18 cellular contexts compared by ENCODE assay signal in the genomic region with DNA sequence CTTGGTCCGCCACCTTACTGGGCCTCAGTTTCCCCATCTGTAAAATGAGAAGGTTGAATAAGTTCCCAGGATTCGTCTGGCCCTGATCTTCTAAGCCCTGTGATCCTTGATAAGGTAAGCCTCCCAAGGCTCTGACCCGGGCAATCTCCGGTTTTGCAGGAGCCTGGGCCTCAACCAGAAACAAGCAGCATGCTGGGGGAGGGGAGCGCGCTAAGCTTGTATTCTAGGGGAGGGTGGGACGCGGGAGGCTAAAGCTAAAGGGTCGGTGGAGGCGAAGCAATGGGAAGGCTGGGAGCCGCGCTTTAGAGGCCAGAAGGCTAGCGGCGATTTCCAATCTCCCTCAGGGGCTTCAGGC. TPM values are rescaled to one million over a fixed set of nuclear protein-coding genes. Genes with fewer than 3 reads are reported as not detected.
A peak's percentile ranks its signal among the peaks of the same experiment; 100 is the strongest.
DNase-seq lines count a peak whose midpoint lies in the region; ATAC-seq, FAIRE-seq and TF ChIP-seq lines count a peak whose summit lies in the region.
"Had no signal": no experiment of that assay in that cellular context is flagged by ENCODE, and none has a peak within 500 bp of the region (broad histone marks: within the 10 kb centered on the region; RNA-seq: fewer than 3 reads in every experiment).

No MANE protein-coding gene starts in this region.

- WGBS in H1 (ENCODE audit: extremely low coverage in 1 of 2, insufficient coverage in 1 of 2, insufficient read length in 1 of 2, insufficient replicate concordance in 2 of 2, low coverage in 1 of 2, low lambda C conversion rate in 2 of 2, missing lambda C conversion rate in 1 of 2), 2 experiments, result 23% methylated on average over 8 of the region's 14 CpGs; no CpG with 5 or more reads in 1 of the 2 experiments
- WGBS in tibial nerve, 2 donors, result 14 to 18% methylated on average over 14 of the region's 14 CpGs

- H4K8ac ChIP-seq in H1 (ENCODE audit: extremely low read depth, insufficient read depth, low read length), result no peak overlapping the region

- H3K9me3 ChIP-seq in cardiac muscle cell (ENCODE audit: low read depth) (no peaks in the 10 kb centered on the region), H1 (ENCODE audit: insufficient read depth in 2 of 2, low read depth in 1 of 2, low read length in 1 of 2) (no peaks in the 10 kb centered on the region), tibial nerve (no peaks in the 10 kb centered on the region)

- CTCF ChIA-PET in H1 (lab: Charles Lee; ENCODE audit: partially characterized antibody), result interaction anchor here (0.8 to 19.5 kb wide), 7 partner anchors 12 to 61 kb away, joined by 3 to 363 read pairs (median 5); no protein-coding TSS in a partner anchor

- H3K4me3 ChIP-seq in cardiac muscle cell (peak overlapping the region; percentile 54), H1 (ENCODE audit: extremely low read depth in 1 of 4, insufficient read depth in 2 of 4, low read depth in 3 of 4, low read length in 4 of 4) (peak overlapping the region; percentile 73 to 97 (median 78)), tibial nerve (peak overlapping the region in 3 of 4 donors; percentile 23 to 60 (median 33))

- H3K36me3 ChIP-seq in cardiac muscle cell (no peaks in the 10 kb centered on the region), H1 (ENCODE audit: control insufficient read depth in 2 of 4, insufficient read depth in 4 of 4, low read length in 3 of 4) (no peaks in the 10 kb centered on the region), tibial nerve (no peaks in the 10 kb centered on the region)

- intact Hi-C loops in Right ventricle myocardium inferior (cut with DNase I), result no loop called here

- peaks cover 4% of the 10 kb centered on the region for H3K4me1 Mint-ChIP-seq in mesothelial cell of epicardium
- H3K4me1 Mint-ChIP-seq: central memory CD8-positive, alpha-beta T cell had no signal

- no peak for TF ChIP-seq POLR2A in H1 (IDR thresholded peaks at IDR 0.05; ENCODE audit: control extremely low read depth in 1 of 2, low read depth in 2 of 2, low read length in 2 of 2)
- no peak for TF ChIP-seq POLR2A in tibial nerve (IDR thresholded peaks at IDR 0.05)
- no peak for TF ChIP-seq POLR2A in GM12892 (IDR thresholded peaks at IDR 0.05; ENCODE audit: low read depth, low read length)

- 0 out of 2 replicates have a peak overlapping the region, but pooled peaks have one; percentile 50 for H2AFZ ChIP-seq in H1 (ENCODE audit: low read length)
- H2AFZ ChIP-seq: parathyroid adenoma had no signal

- no peaks in the 10 kb centered on the region for H3K79me1 ChIP-seq in H1 (ENCODE audit: low read depth, low read length)

- ATAC-seq in Right ventricle myocardium inferior, result no peak

- TF ChIP-seq CTCF in cardiac muscle cell (IDR thresholded peaks at IDR 0.05; ENCODE audit: low read depth, low read length), result no peak
- TF ChIP-seq CTCF in H1 (IDR thresholded peaks at IDR 0.05; ENCODE audit: control extremely low read depth in 1 of 3, insufficient read depth in 1 of 3, low read depth in 1 of 3, low read length in 3 of 3), result no peak
- TF ChIP-seq CTCF in mesothelial cell of epicardium (IDR thresholded peaks at IDR 0.05; ENCODE audit: unreplicated experiment), result no peak
- TF ChIP-seq CTCF in tibial nerve (IDR thresholded peaks at IDR 0.05), result no peak

- H3K56ac ChIP-seq in H1 (replicated peaks; ENCODE audit: insufficient read length, low read depth, low read length), result no peak overlapping the region

- H2BK12ac ChIP-seq in H1 (ENCODE audit: low read depth, low read length), result no peak overlapping the region

- H3K36me3 Mint-ChIP-seq in mesothelial cell of epicardium, result no peaks in the 10 kb centered on the region
- H3K36me3 Mint-ChIP-seq: activated CD4-positive, alpha-beta memory T cell treated with anti-CD3 and anti-CD28 coated beads for 36 hours had no signal

- no peaks in the 10 kb centered on the region for H3K79me2 ChIP-seq in H1 (ENCODE audit: control insufficient read depth in 1 of 2, insufficient read depth in 2 of 2, low read length in 2 of 2)
- H3K79me2 ChIP-seq: parathyroid adenoma had no signal

- TF ChIP-seq EP300 in H1 (IDR thresholded peaks at IDR 0.05; ENCODE audit: borderline replicate concordance in 1 of 2, low read depth in 2 of 2, low read length in 2 of 2), result no peak
- TF ChIP-seq EP300 in tibial nerve (IDR thresholded peaks at IDR 0.05), result no peak

- H3K4me1 ChIP-seq in cardiac muscle cell (ENCODE audit: low read depth), result no peaks in the 10 kb centered on the region
- peaks cover 2 to 8% (median 3%) of the 10 kb centered on the region in 4 experiments; a peak in 6 of 7 replicates for H3K4me1 ChIP-seq in H1 (replicated peaks in 1 of 4; ENCODE audit: control insufficient read depth in 3 of 4, insufficient read depth in 4 of 4, low read length in 3 of 4)
- peaks cover 0 to 20% (median 4%) of the 10 kb centered on the region in 4 donors for H3K4me1 ChIP-seq in tibial nerve
- H3K4me1 ChIP-seq: parathyroid adenoma had no signal

- no peak overlapping the region for H2BK15ac ChIP-seq in H1 (ENCODE audit: low read length)

- H3K18ac ChIP-seq in H1 (ENCODE audit: extremely low read depth, low read length), result peak overlapping the region; percentile 48

- H4K5ac ChIP-seq in H1 (ENCODE audit: insufficient read length, low read depth, low read length), result no peak overlapping the region

- no peak for FAIRE-seq in H1 (lab: Jason Lieb, UNC)
- no peak for FAIRE-seq in GM12892 (lab: Jason Lieb, UNC)

- POLR2A ChIA-PET in H1 (lab: Charles Lee; ENCODE audit: partially characterized antibody), result interaction anchor here (1.2 to 1.7 kb wide), 2 partner anchors 9 to 11 kb away, joined by 3 to 6 read pairs; no protein-coding TSS in a partner anchor

- H3K27me3 ChIP-seq in cardiac muscle cell (peaks cover 90% of the 10 kb centered on the region), H1 (replicated peaks in 1 of 4; ENCODE audit: control insufficient read depth in 3 of 4, extremely low read depth in 1 of 4, insufficient read depth in 3 of 4, low read length in 3 of 4) (peaks cover 0 to 33% (median 22%) of the 10 kb centered on the region in 4 experiments; a peak in 6 of 7 replicates), tibial nerve (peaks cover 0 to 43% of the 10 kb centered on the region in 2 donors)

- no peaks in the 10 kb centered on the region for H3K9me3 Mint-ChIP-seq in mesothelial cell of epicardium
- H3K9me3 Mint-ChIP-seq: activated CD4-positive, alpha-beta memory T cell treated with anti-CD3 and anti-CD28 coated beads for 36 hours; CD4-positive, alpha-beta T cell; central memory CD8-positive, alpha-beta T cell had no signal

- H4K91ac ChIP-seq in H1 (replicated peaks; ENCODE audit: insufficient read length, low read length), result peak overlapping the region; percentile 12

- H4K20me1 ChIP-seq in H1 (replicated peaks in 1 of 2; ENCODE audit: control insufficient read depth in 1 of 2, insufficient read depth in 2 of 2, low read length in 2 of 2), result peaks cover 1 to 2% of the 10 kb centered on the region in 2 experiments

- H3K14ac ChIP-seq in H1 (ENCODE audit: insufficient read length), result no peak overlapping the region

- no peak overlapping the region for H2AK5ac ChIP-seq in H1 (ENCODE audit: low read depth, low read length)

- peaks cover 17% of the 10 kb centered on the region for H3K23me2 ChIP-seq in H1 (ENCODE audit: low read depth, low read length)

- peak overlapping the region; percentile 63 to 94 for H3K4me2 ChIP-seq in H1 (ENCODE audit: insufficient read depth in 1 of 2, low read depth in 2 of 2, low read length in 2 of 2)

- peak overlapping the region in 1 of 4 experiments; percentile 4; a peak in 1 of 7 replicates for H3K9ac ChIP-seq in H1 (replicated peaks in 1 of 4; ENCODE audit: extremely low read depth in 1 of 4, low read depth in 3 of 4, low read length in 3 of 4)
- H3K9ac ChIP-seq: parathyroid adenoma had no signal

- H3K27ac Mint-ChIP-seq in mesothelial cell of epicardium, result no peak overlapping the region
- H3K27ac Mint-ChIP-seq: activated CD4-positive, alpha-beta memory T cell treated with anti-CD3 and anti-CD28 coated beads for 36 hours; CD4-positive, alpha-beta T cell had no signal

- H3K4ac ChIP-seq in H1 (replicated peaks; ENCODE audit: insufficient read length, low read depth, low read length), result no peak overlapping the region

- TF ChIP-seq RAD21 in H1 (IDR thresholded peaks at IDR 0.05 in 1 of 2, conservative IDR thresholded peaks at IDR 0.05 in 1 of 2; ENCODE audit: low read depth in 2 of 2, low read length in 2 of 2), result no peak

- H2BK20ac ChIP-seq in H1 (ENCODE audit: low read length), result no peak overlapping the region

- H3K27ac ChIP-seq in cardiac muscle cell, result no peak overlapping the region
- no peak overlapping the region for H3K27ac ChIP-seq in H1 (ENCODE audit: low read depth, low read length)
- peak overlapping the region in 1 of 4 donors; percentile 65 for H3K27ac ChIP-seq in tibial nerve
- H3K27ac ChIP-seq: parathyroid adenoma had no signal

- H2BK5ac ChIP-seq in H1 (ENCODE audit: low read depth, low read length), result no peak overlapping the region

- no peak overlapping the region for H3K23ac ChIP-seq in H1 (ENCODE audit: insufficient read length)

- H2BK120ac ChIP-seq in H1 (replicated peaks; ENCODE audit: low read depth, low read length), result no peak overlapping the region

- peaks cover 92% of the 10 kb centered on the region for H3K27me3 Mint-ChIP-seq in mesothelial cell of epicardium (ENCODE audit: low read depth)

- DNase-seq in cardiac muscle cell (ENCODE audit: low read depth in 1 of 2, low spot score in 1 of 2) (no peak), Right ventricle myocardium inferior (ENCODE audit: missing footprints) (no peak), H1 (ENCODE audit: low read depth in 1 of 2, low spot score in 2 of 2) (no peak), mesothelial cell of epicardium (ENCODE audit: low spot score in 2 of 2, unreplicated experiment in 2 of 2) (no peak), tibial nerve (ENCODE audit: low spot score in 2 of 2) (no peak), AML-193 (lab: John Stamatoyannopoulos, UW) (no peak), GM12892 (ENCODE audit: insufficient read length) (no peak)
- no peak for DNase-seq in effector CD8-positive, alpha-beta T cell (lab: John Stamatoyannopoulos, UW)
- DNase-seq: activated CD4-positive, alpha-beta memory T cell treated with anti-CD3 and anti-CD28 coated beads for 36 hours; activated T-cell treated with anti-CD3 and anti-CD28 coated beads, Interleukin-2, amount 50 U/mL, for 48 hours; CD4-positive, alpha-beta T cell; DND-41; MM.1S; NCI-H1694; NCI-H510A treated with DMSO at 0.1 percent for 48 hours; stimulated activated naive CD4-positive, alpha-beta T cell had no signal

- peak overlapping the region; percentile 43 for H3K4me3 Mint-ChIP-seq in mesothelial cell of epicardium
- H3K4me3 Mint-ChIP-seq: activated CD4-positive, alpha-beta memory T cell treated with anti-CD3 and anti-CD28 coated beads for 36 hours; CD4-positive, alpha-beta T cell; central memory CD8-positive, alpha-beta T cell had no signal

RNA-seq across cellular contexts. Expression of a gene that starts 0.8 kb away (rescaled TPM):
- total RNA-seq in cardiac muscle cell, result 1.3 and 1.6 TPM in 2 replicates
- 1.1 and 2.4 TPM in 2 replicates for polyA plus RNA-seq in cardiac muscle cell
- total RNA-seq in Right ventricle myocardium inferior, result 0.27 TPM
- 6.8 and 8.4 TPM in 2 replicates for total RNA-seq in H1 (2021; fragmentation: NEBNext Ultra II Directional; extraction: Animal tissue kit (Norgen Biotek cat#: 25700))
- 12.9 and 18.9 TPM in 2 replicates for polyA plus RNA-seq in H1 (2011; rRNA removed)
- 11.1 TPM for polyA plus RNA-seq in H1 (2011; cell fraction: cytosol; rRNA removed)
- 29.2 TPM for polyA plus RNA-seq in H1 (2011; cell fraction: nucleus; rRNA removed)
- polyA plus RNA-seq in H1 (2012, experiment 1 of 2), result 7.1 to 10.6 TPM (median 8.7 TPM) in 4 replicates
- 5.6 TPM for polyA plus RNA-seq in H1 (2012, experiment 2 of 2)
- 5.4 TPM for polyA plus RNA-seq in H1 (2013, experiment 1 of 2)
- polyA plus RNA-seq in H1 (2013, experiment 2 of 2), result 4.9 TPM
- 6.4 and 8.4 TPM in 2 replicates for polyA minus RNA-seq in H1 (2011; rRNA and poly(A)+ RNA removed)
- 5.6 TPM for polyA minus RNA-seq in H1 (2011; cell fraction: cytosol; rRNA and poly(A)+ RNA removed)
- 7.2 TPM for polyA minus RNA-seq in H1 (2011; cell fraction: nucleus; rRNA and poly(A)+ RNA removed)
- 2.5 to 3.3 TPM (median 2.7 TPM) in 3 replicates for total RNA-seq in mesothelial cell of epicardium
- 10 to 100 TPM in 3 of 4 donors, 1 to 10 TPM in 1; 1.2 to 18.8 (median 15.1) TPM for total RNA-seq in tibial nerve
- not detected for polyA plus RNA-seq in GM12892 (2012; ENCODE audit: missing spikeins)
- total RNA-seq: activated CD4-positive, alpha-beta memory T cell treated with anti-CD3 and anti-CD28 coated beads for 36 hours; CD4-positive, alpha-beta T cell had no signal
